ENCODE assay signal across 18 cellular contexts in genomic region chr5:59450245-59450644, GRCh38.
DNase-seq lines count a peak whose midpoint lies in the region; ATAC-seq and TF ChIP-seq lines count a peak whose summit lies in the region.
"Had no signal": no experiment of that assay in that cellular context is flagged by ENCODE, and none has a peak within 500 bp of the region (broad histone marks: within the 10 kb centered on the region; RNA-seq: fewer than 3 reads in every experiment).

No MANE protein-coding gene starts in this region.

- H3K27ac ChIP-seq in endodermal cell (ENCODE audit: low read depth, low read length), result no peak overlapping the region
- H3K27ac ChIP-seq in gastrocnemius medialis, result no peak overlapping the region
- H3K27ac ChIP-seq in Karpas-422 (ENCODE audit: low read length), result no peak overlapping the region
- H3K27ac ChIP-seq: stomach had no signal

- H4K20me1 ChIP-seq in Karpas-422 (ENCODE audit: insufficient read depth, low read depth, low read length), result no peaks in the 10 kb centered on the region

- 79 to 92% methylated on average over 1 of the region's 1 CpG for WGBS in endodermal cell (ENCODE audit: insufficient coverage in 1 of 2, insufficient read length in 1 of 2), 2 experiments

- H3K9ac ChIP-seq in endodermal cell (ENCODE audit: extremely low read depth, low read length, poor library complexity, severe bottlenecking) (no peak overlapping the region), Karpas-422 (ENCODE audit: low read length) (no peak overlapping the region)

- no peaks in the 10 kb centered on the region for H3K4me1 Mint-ChIP-seq in endodermal cell
- H3K4me1 Mint-ChIP-seq: activated naive CD4-positive, alpha-beta T cell treated with anti-CD3 and anti-CD28 coated beads, Interleukin-2, amount 50 U/mL, for 24 hours had no signal

- peak overlapping the region; percentile 48 for H3K4me3 ChIP-seq in endodermal cell (ENCODE audit: low read length)
- H3K4me3 ChIP-seq in gastrocnemius medialis, result no peak overlapping the region
- H3K4me3 ChIP-seq in Karpas-422 (ENCODE audit: low read length), result no peak overlapping the region
- H3K4me3 ChIP-seq: lung, stomach had no signal

- H3K9me3 ChIP-seq in endodermal cell (ENCODE audit: control insufficient read depth, low read length), result peaks cover 15% of the 10 kb centered on the region
- no peaks in the 10 kb centered on the region for H3K9me3 ChIP-seq in gastrocnemius medialis
- no peaks in the 10 kb centered on the region for H3K9me3 ChIP-seq in Karpas-422 (ENCODE audit: low read length)
- H3K9me3 ChIP-seq: stomach had no signal

- H3K9me3 Mint-ChIP-seq in endodermal cell, result peaks cover 14% of the 10 kb centered on the region
- H3K9me3 Mint-ChIP-seq: activated CD8-positive, alpha-beta T cell treated with anti-CD3 and anti-CD28 coated beads for 36 hours; activated naive CD4-positive, alpha-beta T cell treated with anti-CD3 and anti-CD28 coated beads, Interleukin-2, amount 50 U/mL, for 24 hours had no signal

- no peak overlapping the region for H3K27ac Mint-ChIP-seq in endodermal cell
- H3K27ac Mint-ChIP-seq: activated CD8-positive, alpha-beta T cell treated with anti-CD3 and anti-CD28 coated beads for 36 hours; activated naive CD4-positive, alpha-beta T cell treated with anti-CD3 and anti-CD28 coated beads, Interleukin-2, amount 50 U/mL, for 24 hours; dendritic cell treated with granulocyte-macrophage colony-stimulating factor and Interleukin-4, amounts not matched to agents 40 ng/mL and 50 ng/mL, for 4 days had no signal

- no peaks in the 10 kb centered on the region for H3K4me1 ChIP-seq in endodermal cell (ENCODE audit: control insufficient read depth, insufficient read depth, low read length)
- H3K4me1 ChIP-seq in gastrocnemius medialis, result no peaks in the 10 kb centered on the region
- H3K4me1 ChIP-seq in Karpas-422 (ENCODE audit: low read length), result no peaks in the 10 kb centered on the region
- H3K4me1 ChIP-seq: stomach had no signal

- H3K4me3 Mint-ChIP-seq in endodermal cell, result no peak overlapping the region
- H3K4me3 Mint-ChIP-seq: activated CD8-positive, alpha-beta T cell treated with anti-CD3 and anti-CD28 coated beads for 36 hours; activated naive CD4-positive, alpha-beta T cell treated with anti-CD3 and anti-CD28 coated beads, Interleukin-2, amount 50 U/mL, for 24 hours; dendritic cell treated with granulocyte-macrophage colony-stimulating factor and Interleukin-4, amounts not matched to agents 40 ng/mL and 50 ng/mL, for 4 days had no signal

- no peak for TF ChIP-seq POLR2A in gastrocnemius medialis (IDR thresholded peaks at IDR 0.05)

- no peaks in the 10 kb centered on the region for H3K36me3 Mint-ChIP-seq in endodermal cell (ENCODE audit: low read depth)
- H3K36me3 Mint-ChIP-seq: activated naive CD4-positive, alpha-beta T cell treated with anti-CD3 and anti-CD28 coated beads, Interleukin-2, amount 50 U/mL, for 24 hours had no signal

- H3K36me3 ChIP-seq in endodermal cell (ENCODE audit: control insufficient read depth, insufficient read depth, low read length), result no peaks in the 10 kb centered on the region
- no peaks in the 10 kb centered on the region for H3K36me3 ChIP-seq in gastrocnemius medialis
- H3K36me3 ChIP-seq in Karpas-422 (ENCODE audit: insufficient read depth, low read length), result no peaks in the 10 kb centered on the region
- H3K36me3 ChIP-seq: stomach had no signal

- H3K4me2 ChIP-seq in Karpas-422 (ENCODE audit: low read depth, low read length, poor library complexity, severe bottlenecking), result no peak overlapping the region

- TF ChIP-seq CTCF in endodermal cell (conservative IDR thresholded peaks at IDR 0.05), result peak; percentile 58
- peak in 3 of 5 experiments; percentile 16 to 52 (median 31) for TF ChIP-seq CTCF in gastrocnemius medialis (IDR thresholded peaks at IDR 0.05 in 4 of 5, conservative IDR thresholded peaks at IDR 0.05 in 1 of 5)

- in situ Hi-C loops in gastrocnemius medialis (cut with MboI; ENCODE audit: low sequenced_read_pairs in 4 of 4), result no loop called here

- no peaks in the 10 kb centered on the region for H3K79me2 ChIP-seq in Karpas-422 (ENCODE audit: low read length)

- peak; percentile 20 for DNase-seq in DMS 273 (lab: John Stamatoyannopoulos, UW; ENCODE audit: unreplicated experiment)
- no peak for DNase-seq in DMS 273 treated with DMSO at 0.1 percent for 48 hours (lab: John Stamatoyannopoulos, UW)
- DNase-seq in NCI-H460 (ENCODE audit: extremely low read depth, low read depth), result peak; percentile 13
- DNase-seq in endodermal cell, result no peak
- no peak for DNase-seq in gastrocnemius medialis
- no peak for DNase-seq in MV-4-11 (lab: John Stamatoyannopoulos, UW)
- DNase-seq in Karpas-422, result no peak
- DNase-seq: 8988T; activated CD8-positive, alpha-beta T cell treated with anti-CD3 and anti-CD28 coated beads for 36 hours; GDM1; NCI-H446; posterior cingulate gyrus; stimulated activated CD4-positive, alpha-beta T cell treated with anti-CD3 and anti-CD28 coated beads, Interleukin-4, amount 100 ng/mL, for 4 hours; stomach had no signal

- no peak overlapping the region for H2AFZ ChIP-seq in Karpas-422 (ENCODE audit: low read length)

- H3K27me3 ChIP-seq in endodermal cell (ENCODE audit: control insufficient read depth, insufficient read depth, low read length, poor library complexity, severe bottlenecking) (no peaks in the 10 kb centered on the region), gastrocnemius medialis (no peaks in the 10 kb centered on the region), Karpas-422 (ENCODE audit: low read length) (no peaks in the 10 kb centered on the region)
- H3K27me3 ChIP-seq: stomach had no signal

- H3K27me3 Mint-ChIP-seq in endodermal cell (ENCODE audit: insufficient read depth), result no peaks in the 10 kb centered on the region
- H3K27me3 Mint-ChIP-seq: activated CD8-positive, alpha-beta T cell treated with anti-CD3 and anti-CD28 coated beads for 36 hours; dendritic cell treated with granulocyte-macrophage colony-stimulating factor and Interleukin-4, amounts not matched to agents 40 ng/mL and 50 ng/mL, for 4 days had no signal

- intact Hi-C loops in gastrocnemius medialis (cut with DNase I; ENCODE audit: low total_unique reads), result no loop called here

- ATAC-seq in gastrocnemius medialis (peak in 1 of 2 donors; percentile 42), GM18870 (IDR thresholded peaks at IDR 0.05; ENCODE audit: unreplicated experiment) (no peak)
- ATAC-seq: activated CD8-positive, alpha-beta T cell treated with anti-CD3 and anti-CD28 coated beads for 36 hours had no signal

- H3K9me2 ChIP-seq in Karpas-422 (replicated peaks; ENCODE audit: insufficient read depth, low read length), result no peaks in the 10 kb centered on the region

Comparison
In these comparisons a context has a peak if more than half of its experiments do, and no peak if none do; other contexts are left out.
1. DNase-seq: peak in DMS 273 (single experiment) and NCI-H460 (single experiment); none in DMS 273 treated with DMSO at 0.1 percent for 48 hours (single experiment), endodermal cell (single experiment), gastrocnemius medialis (0 of 2), MV-4-11 (single experiment) and Karpas-422 (single experiment).